ENCODE assay signal across 1 cellular context in the genomic region with DNA sequence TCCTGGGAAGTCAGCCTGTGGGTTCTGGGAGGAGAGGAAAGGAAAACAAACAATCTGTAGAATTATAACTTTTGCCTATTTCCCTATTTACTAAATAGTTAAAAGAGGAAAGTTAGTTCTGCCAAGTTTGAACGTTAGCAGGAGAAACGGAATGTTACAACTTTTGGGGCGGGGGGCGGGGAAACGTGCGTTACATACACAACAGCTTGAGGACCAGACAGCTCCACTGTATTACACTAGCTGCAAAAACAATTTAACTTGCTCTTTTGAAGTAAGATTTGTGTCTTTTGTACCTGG.
TF ChIP-seq lines count a peak whose summit lies in the region.

No MANE protein-coding gene starts in this region.

TF ChIP-seq in GM23338, 12 proteins besides CTCF, POLR2A, EP300 and RAD21 (continued from another document):
- TF ChIP-seq, protein P1, sequence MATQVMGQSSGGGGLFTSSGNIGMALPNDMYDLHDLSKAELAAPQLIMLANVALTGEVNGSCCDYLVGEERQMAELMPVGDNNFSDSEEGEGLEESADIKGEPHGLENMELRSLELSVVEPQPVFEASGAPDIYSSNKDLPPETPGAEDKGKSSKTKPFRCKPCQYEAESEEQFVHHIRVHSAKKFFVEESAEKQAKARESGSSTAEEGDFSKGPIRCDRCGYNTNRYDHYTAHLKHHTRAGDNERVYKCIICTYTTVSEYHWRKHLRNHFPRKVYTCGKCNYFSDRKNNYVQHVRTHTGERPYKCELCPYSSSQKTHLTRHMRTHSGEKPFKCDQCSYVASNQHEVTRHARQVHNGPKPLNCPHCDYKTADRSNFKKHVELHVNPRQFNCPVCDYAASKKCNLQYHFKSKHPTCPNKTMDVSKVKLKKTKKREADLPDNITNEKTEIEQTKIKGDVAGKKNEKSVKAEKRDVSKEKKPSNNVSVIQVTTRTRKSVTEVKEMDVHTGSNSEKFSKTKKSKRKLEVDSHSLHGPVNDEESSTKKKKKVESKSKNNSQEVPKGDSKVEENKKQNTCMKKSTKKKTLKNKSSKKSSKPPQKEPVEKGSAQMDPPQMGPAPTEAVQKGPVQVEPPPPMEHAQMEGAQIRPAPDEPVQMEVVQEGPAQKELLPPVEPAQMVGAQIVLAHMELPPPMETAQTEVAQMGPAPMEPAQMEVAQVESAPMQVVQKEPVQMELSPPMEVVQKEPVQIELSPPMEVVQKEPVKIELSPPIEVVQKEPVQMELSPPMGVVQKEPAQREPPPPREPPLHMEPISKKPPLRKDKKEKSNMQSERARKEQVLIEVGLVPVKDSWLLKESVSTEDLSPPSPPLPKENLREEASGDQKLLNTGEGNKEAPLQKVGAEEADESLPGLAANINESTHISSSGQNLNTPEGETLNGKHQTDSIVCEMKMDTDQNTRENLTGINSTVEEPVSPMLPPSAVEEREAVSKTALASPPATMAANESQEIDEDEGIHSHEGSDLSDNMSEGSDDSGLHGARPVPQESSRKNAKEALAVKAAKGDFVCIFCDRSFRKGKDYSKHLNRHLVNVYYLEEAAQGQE (IDR thresholded peaks at IDR 0.05; ENCODE audit: unreplicated experiment): no peak
- TF ChIP-seq STAT1 (IDR thresholded peaks at IDR 0.05; ENCODE audit: unreplicated experiment): no peak
- TF ChIP-seq, protein P2, sequence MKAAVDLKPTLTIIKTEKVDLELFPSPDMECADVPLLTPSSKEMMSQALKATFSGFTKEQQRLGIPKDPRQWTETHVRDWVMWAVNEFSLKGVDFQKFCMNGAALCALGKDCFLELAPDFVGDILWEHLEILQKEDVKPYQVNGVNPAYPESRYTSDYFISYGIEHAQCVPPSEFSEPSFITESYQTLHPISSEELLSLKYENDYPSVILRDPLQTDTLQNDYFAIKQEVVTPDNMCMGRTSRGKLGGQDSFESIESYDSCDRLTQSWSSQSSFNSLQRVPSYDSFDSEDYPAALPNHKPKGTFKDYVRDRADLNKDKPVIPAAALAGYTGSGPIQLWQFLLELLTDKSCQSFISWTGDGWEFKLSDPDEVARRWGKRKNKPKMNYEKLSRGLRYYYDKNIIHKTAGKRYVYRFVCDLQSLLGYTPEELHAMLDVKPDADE (IDR thresholded peaks at IDR 0.05): no peak
- no peak for TF ChIP-seq ZNF331 (CRISPR knock-in tag; IDR thresholded peaks at IDR 0.05; ENCODE audit: low read depth)
- TF ChIP-seq CREB1 (CRISPR knock-in tag; IDR thresholded peaks at IDR 0.05; ENCODE audit: low read depth): no peak
